Comparison of ENCODE assay signal across 20 cellular contexts in genomic region chr5:171705830-171706229, GRCh38.
"Had no signal": no experiment of that assay in that cellular context is flagged by ENCODE, and none has a peak within 500 bp of the region (broad histone marks: within the 10 kb centered on the region; RNA-seq: fewer than 3 reads in every experiment).

No MANE protein-coding gene starts in this region.

- H3K4me3 Mint-ChIP-seq: activated CD8-positive, alpha-beta T cell treated with anti-CD3 and anti-CD28 coated beads for 36 hours; activated naive CD4-positive, alpha-beta T cell treated with anti-CD3 and anti-CD28 coated beads, Interleukin-2, amount 50 U/mL, for 24 hours; activated T-helper 1 cell treated with anti-CD3 and anti-CD28 coated beads, Interleukin-12 subunit alpha, Interleukin-12 subunit beta, Interleukin-2, Interleukin-4 antibody, amounts not matched to agents 30 ng/mL and 10 ng/mL and 1 ng/mL, durations not matched to agents 14 hours and 24 hours and 36 hours; central memory CD8-positive, alpha-beta T cell; T-helper 1 cell treated with Interleukin-12 subunit alpha and Interleukin-12 subunit beta and Interleukin-4 antibody, amounts not matched to agents 30 μg/mL and 1 μg/mL, for 36 hours had no signal

- ATAC-seq: activated CD4-positive, CD25-positive, alpha-beta regulatory T cell treated with anti-CD3 and anti-CD28 coated beads, Interleukin-2, amount 50 U/mL, for 24 hours; activated CD8-positive, alpha-beta T cell treated with anti-CD3 and anti-CD28 coated beads for 36 hours; body of pancreas had no signal

- H3K27ac Mint-ChIP-seq: activated CD8-positive, alpha-beta T cell treated with anti-CD3 and anti-CD28 coated beads for 36 hours; activated naive CD4-positive, alpha-beta T cell treated with anti-CD3 and anti-CD28 coated beads, Interleukin-2, amount 50 U/mL, for 24 hours; activated T-helper 1 cell treated with anti-CD3 and anti-CD28 coated beads, Interleukin-12 subunit alpha, Interleukin-12 subunit beta, Interleukin-2, Interleukin-4 antibody, amounts not matched to agents 30 ng/mL and 10 ng/mL and 1 ng/mL, durations not matched to agents 14 hours and 24 hours and 36 hours; T-helper 1 cell treated with Interleukin-12 subunit alpha and Interleukin-12 subunit beta and Interleukin-4 antibody, amounts not matched to agents 30 μg/mL and 1 μg/mL, for 36 hours had no signal

- H3K4me1 ChIP-seq: body of pancreas had no signal

- H3K27me3 Mint-ChIP-seq: activated CD8-positive, alpha-beta T cell treated with anti-CD3 and anti-CD28 coated beads for 36 hours had no signal

- H3K4me3 ChIP-seq: body of pancreas had no signal

- H3K27me3 ChIP-seq: body of pancreas had no signal

- H3K9me3 ChIP-seq: body of pancreas had no signal

- H3K4me1 Mint-ChIP-seq: activated naive CD4-positive, alpha-beta T cell treated with anti-CD3 and anti-CD28 coated beads, Interleukin-2, amount 50 U/mL, for 24 hours; central memory CD8-positive, alpha-beta T cell had no signal

- H3K9me3 Mint-ChIP-seq: activated CD8-positive, alpha-beta T cell treated with anti-CD3 and anti-CD28 coated beads for 36 hours; activated naive CD4-positive, alpha-beta T cell treated with anti-CD3 and anti-CD28 coated beads, Interleukin-2, amount 50 U/mL, for 24 hours; activated T-helper 1 cell treated with anti-CD3 and anti-CD28 coated beads, Interleukin-12 subunit alpha, Interleukin-12 subunit beta, Interleukin-2, Interleukin-4 antibody, amounts not matched to agents 30 ng/mL and 10 ng/mL and 1 ng/mL, durations not matched to agents 14 hours and 24 hours and 36 hours; central memory CD8-positive, alpha-beta T cell; T-helper 1 cell treated with Interleukin-12 subunit alpha and Interleukin-12 subunit beta and Interleukin-4 antibody, amounts not matched to agents 30 μg/mL and 1 μg/mL, for 36 hours had no signal

- H3K27ac ChIP-seq: body of pancreas had no signal

- DNase-seq: activated CD4-positive, alpha-beta T cell treated with anti-CD3 and anti-CD28 coated beads for 4 hours; activated CD8-positive, alpha-beta memory T cell treated with anti-CD3 and anti-CD28 coated beads, Interleukin-2, amount 50 U/mL, for 4 hours; activated CD8-positive, alpha-beta T cell treated with anti-CD3 and anti-CD28 coated beads for 36 hours; activated effector memory CD4-positive, alpha-beta T cell treated with Interleukin-2 at 50 U/mL for 16 hours; activated naive CD4-positive, alpha-beta T cell; aorta; body of pancreas; MM.1S; NCI-H1105 treated with DMSO at 0.1 percent for 48 hours; NCI-H1436 treated with DMSO at 0.1 percent for 48 hours; NCI-H187; NCI-H2081; NCI-H510A treated with DMSO at 0.1 percent for 48 hours; NCI-H69; SHP77 had no signal

- H3K36me3 Mint-ChIP-seq: activated naive CD4-positive, alpha-beta T cell treated with anti-CD3 and anti-CD28 coated beads, Interleukin-2, amount 50 U/mL, for 24 hours had no signal
